20 cellular contexts compared by ENCODE assay signal in genomic region chr4:112897548-112897947, GRCh38.
DNase-seq lines count a peak whose midpoint lies in the region; ATAC-seq, FAIRE-seq and TF ChIP-seq lines count a peak whose summit lies in the region.
"Had no signal": no experiment of that assay in that cellular context is flagged by ENCODE, and none has a peak within 500 bp of the region (broad histone marks: within the 10 kb centered on the region; RNA-seq: fewer than 3 reads in every experiment).

No MANE protein-coding gene starts in this region.

- CTCF ChIA-PET in HepG2 (lab: Yijun Ruan, JAX; ENCODE audit: low intra/inter-chr PET ratio, low total read pairs), result no interaction called here

- POLR2A ChIA-PET in HepG2 (lab: Yijun Ruan, JAX), result no interaction called here

- H3K79me2 ChIP-seq in HepG2 (ENCODE audit: insufficient read depth, low read length), result no peaks in the 10 kb centered on the region

- no peak for TF ChIP-seq CTCF in HepG2 (CRISPR knock-in tag; IDR thresholded peaks at IDR 0.05)
- no peak for TF ChIP-seq CTCF in right lobe of liver (IDR thresholded peaks at IDR 0.05)

- peaks cover 32% of the 10 kb centered on the region for H3K4me1 ChIP-seq in HepG2 (ENCODE audit: insufficient read depth, low read length)
- peaks cover 0 to 21% (median 2%) of the 10 kb centered on the region in 4 donors for H3K4me1 ChIP-seq in right lobe of liver
- H3K4me1 ChIP-seq: A549, SJSA1 had no signal

- ATAC-seq in HepG2 (peak; percentile 83), right lobe of liver (no peak), HG03045 (IDR thresholded peaks at IDR 0.05; ENCODE audit: unreplicated experiment) (no peak), GM18870 (IDR thresholded peaks at IDR 0.05; ENCODE audit: unreplicated experiment) (no peak), GM21360 (IDR thresholded peaks at IDR 0.05; ENCODE audit: unreplicated experiment) (no peak)
- ATAC-seq: activated naive CD8-positive, alpha-beta T cell treated with anti-CD3 and anti-CD28 coated beads, Interleukin-2, amount 50 U/mL, for 24 hours; activated T-cell treated with anti-CD3 and anti-CD28 coated beads, Interleukin-2, amount 50 U/mL, for 72 hours; CD8-positive, alpha-beta T cell; esophagus mucosa had no signal

- in situ Hi-C loops in HepG2 (cut with HindIII; ENCODE audit: extremely low pct_ligation_motif_present, low pct_unique_long_range_greater_than_20kb), result no loop called here

- H3K9me3 ChIP-seq in HepG2 (ENCODE audit: low read length), result no peaks in the 10 kb centered on the region
- no peaks in the 10 kb centered on the region for H3K9me3 ChIP-seq in right lobe of liver
- H3K9me3 ChIP-seq: A549, SJSA1 had no signal

- no peak overlapping the region for H3K4me2 ChIP-seq in HepG2 (ENCODE audit: low read depth, low read length)
- H3K4me2 ChIP-seq: A549 had no signal

- no peak overlapping the region for H3K9ac ChIP-seq in HepG2 (ENCODE audit: insufficient read depth, low read depth, low read length)

- no TSS peak for BruUV-seq in HepG2 (replicated peaks; lab: Mats Ljungman, UMichigan)

- H2AFZ ChIP-seq in HepG2 (ENCODE audit: low read length), result no peak overlapping the region

- TF ChIP-seq RAD21 in HepG2 (CRISPR knock-in tag; IDR thresholded peaks at IDR 0.05), result no peak

- TF ChIP-seq POLR2A in HepG2 (IDR thresholded peaks at IDR 0.05; ENCODE audit: insufficient read depth in 1 of 2, low read depth in 2 of 2, low read length in 2 of 2) (no peak), right lobe of liver (IDR thresholded peaks at IDR 0.05) (no peak)

- intact Hi-C loops in HepG2 (cut with micrococcal nuclease; ENCODE audit: unreplicated experiment) (no loop called here), right lobe of liver (cut with DNase I) (no loop called here)

- DNase-seq in HepG2 (ENCODE audit: low spot score), result peak; percentile 23
- DNase-seq in right lobe of liver, result no peak
- no peak for DNase-seq in activated CD4-positive, CD25-positive, alpha-beta regulatory T cell treated with anti-CD3 and anti-CD28 coated beads, Interleukin-2, amount 50 U/mL, for 72 hours
- DNase-seq: activated CD4-positive, alpha-beta T cell treated with anti-CD3 and anti-CD28 coated beads, Interleukin-2, amount 50 U/mL, for 48 hours; activated naive CD8-positive, alpha-beta T cell treated with anti-CD3 and anti-CD28 coated beads, Interleukin-2, amount 50 U/mL, for 24 hours; activated T-cell treated with anti-CD3 and anti-CD28 coated beads, Interleukin-2, amount 50 U/mL, for 72 hours; CD8-positive, alpha-beta T cell; GDM1; MV-4-11; stimulated activated CD4-positive, alpha-beta T cell treated with anti-CD3 and anti-CD28 coated beads, Interleukin-15, amount 100 ng/mL, for 24 hours had no signal

- WGBS in HepG2 (ENCODE audit: low lambda C conversion rate), result 4% methylated on average over 2 of the region's 2 CpGs
- 61% methylated on average over 2 of the region's 2 CpGs for WGBS in right lobe of liver (ENCODE audit: insufficient coverage, low coverage, low lambda C conversion rate, missing lambda C conversion rate)

- peak; percentile 50 for FAIRE-seq in HepG2 (lab: Jason Lieb, UNC)
- FAIRE-seq: A549, colon, GM19239 had no signal

- no peaks in the 10 kb centered on the region for H3K36me3 ChIP-seq in HepG2 (replicated peaks in 1 of 2; ENCODE audit: control insufficient read depth in 1 of 2, insufficient read depth in 2 of 2, low read length in 2 of 2)
- H3K36me3 ChIP-seq in right lobe of liver, result no peaks in the 10 kb centered on the region
- H3K36me3 ChIP-seq: SJSA1 had no signal

- H3K4me3 ChIP-seq in HepG2 (replicated peaks in 1 of 3; ENCODE audit: insufficient read depth in 1 of 3, low read depth in 2 of 3, low read length in 3 of 3), result no peak overlapping the region
- H3K4me3 ChIP-seq in right lobe of liver, result no peak overlapping the region
- H3K4me3 ChIP-seq: A549, SJSA1 had no signal

- H3K27ac ChIP-seq in HepG2 (ENCODE audit: extremely low read length, insufficient read depth, low read length) (no peak overlapping the region), right lobe of liver (no peak overlapping the region), angular gyrus (ENCODE audit: low read depth, low read length) (peak overlapping the region; percentile 89), layer of hippocampus (ENCODE audit: low read depth, low read length) (peak overlapping the region; percentile 81)
- H3K27ac ChIP-seq: A549, SJSA1 had no signal

- no peak for TF ChIP-seq EP300 in HepG2 (IDR thresholded peaks at IDR 0.05; ENCODE audit: low read depth in 2 of 2, low read length in 2 of 2)
- no peak for TF ChIP-seq EP300 in HepG2 (CRISPR knock-in tag; IDR thresholded peaks at IDR 0.05; ENCODE audit: borderline replicate concordance)

- H3K27me3 ChIP-seq in HepG2 (ENCODE audit: control insufficient read depth in 1 of 2, insufficient read depth in 2 of 2, low read length in 2 of 2) (no peaks in the 10 kb centered on the region), right lobe of liver (no peaks in the 10 kb centered on the region), layer of hippocampus (ENCODE audit: control insufficient read depth, insufficient read depth, low read length) (no peaks in the 10 kb centered on the region)
- H3K27me3 ChIP-seq: SJSA1 had no signal

- H4K20me1 ChIP-seq in HepG2 (ENCODE audit: insufficient read depth, low read length), result no peaks in the 10 kb centered on the region

TF ChIP-seq in HepG2, 621 proteins besides CTCF, POLR2A, EP300 and RAD21:
- TF ChIP-seq TRIM22 (IDR thresholded peaks at IDR 0.05) (no peak), ZBTB26 (CRISPR knock-in tag; IDR thresholded peaks at IDR 0.05; ENCODE audit: borderline replicate concordance) (no peak), ZNF570 (CRISPR knock-in tag; IDR thresholded peaks at IDR 0.05; ENCODE audit: borderline replicate concordance) (no peak), NFE2L1 (CRISPR knock-in tag; IDR thresholded peaks at IDR 0.05; ENCODE audit: borderline replicate concordance) (no peak), KLF9 (CRISPR knock-in tag; IDR thresholded peaks at IDR 0.05; ENCODE audit: low read depth) (no peak), ZNF547 (CRISPR knock-in tag; IDR thresholded peaks at IDR 0.05) (no peak), ARHGAP35 (CRISPR knock-in tag; IDR thresholded peaks at IDR 0.05; ENCODE audit: borderline replicate concordance) (no peak), MAX (IDR thresholded peaks at IDR 0.05) (no peak)

Comparison
In these comparisons a context has a peak if more than half of its experiments do, and no peak if none do; other contexts are left out.
1. H3K27ac ChIP-seq: peak in angular gyrus (single experiment) and layer of hippocampus (single experiment); none in HepG2 (single experiment) and right lobe of liver (0 of 3).